Comparison of ENCODE assay signal across 10 cellular contexts in the genomic region with DNA sequence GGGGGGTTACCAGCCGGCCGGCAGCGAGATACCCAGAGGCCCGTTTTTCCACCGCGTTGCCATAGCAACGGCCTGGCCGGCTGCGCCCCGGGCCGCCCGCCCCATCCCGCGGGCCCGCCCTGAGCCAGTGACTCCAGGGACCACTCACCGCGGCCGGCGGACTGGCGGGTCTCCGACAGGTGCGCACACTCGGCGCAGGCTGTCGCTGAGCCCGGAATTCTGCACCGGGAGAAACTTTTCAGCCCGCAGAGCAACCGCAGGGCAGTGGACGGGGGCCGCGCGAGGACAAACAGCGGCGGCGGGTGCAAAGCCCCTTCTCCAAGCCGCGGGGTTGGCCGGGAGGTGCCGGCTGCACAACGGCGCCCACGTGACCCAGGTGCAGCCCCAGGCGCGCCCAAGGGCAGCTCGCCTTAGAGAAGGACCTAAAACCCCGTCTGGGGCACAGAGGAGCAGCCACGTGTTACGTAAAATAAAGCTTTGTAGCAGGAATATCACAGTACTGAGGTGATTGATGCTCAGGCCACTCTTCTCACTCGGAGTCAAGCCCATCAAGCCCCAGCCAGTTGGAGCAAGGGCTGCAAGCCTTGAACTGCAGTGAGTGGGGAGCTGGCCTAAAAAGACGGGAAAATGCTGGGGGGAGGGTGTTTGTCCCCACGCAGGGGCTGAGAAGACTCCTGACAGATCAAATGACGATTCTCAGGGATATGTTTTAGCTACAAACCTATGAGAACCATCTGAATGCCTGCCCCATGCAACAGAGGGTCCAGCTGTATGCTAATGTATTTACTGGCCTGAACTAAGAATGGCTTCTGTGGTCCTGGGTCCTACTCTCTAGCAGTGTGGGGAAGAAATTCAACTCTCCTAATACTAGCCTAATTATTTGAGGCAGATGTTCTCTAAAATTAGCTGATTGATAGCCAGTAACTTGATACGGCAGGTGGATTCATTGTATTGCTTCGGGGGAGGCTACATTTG. TPM values are rescaled to one million over a fixed set of nuclear protein-coding genes. Genes with fewer than 3 reads are reported as not detected.
DNase-seq lines count a peak whose midpoint lies in the region; ATAC-seq, FAIRE-seq and TF ChIP-seq lines count a peak whose summit lies in the region.
"Had no signal": no experiment of that assay in that cellular context is flagged by ENCODE, and none has a peak within 500 bp of the region (broad histone marks: within the 10 kb centered on the region; RNA-seq: fewer than 3 reads in every experiment).

Gene STK33 (minus strand): TSS at position 294 of the 975 bp plus-strand sequence. CDS start 119,323 bp downstream, outside the sequence.

- no peak within 1 kb of the TSS for H4K8ac ChIP-seq in H9 (replicated peaks; ENCODE audit: insufficient read length, low read depth, low read length)

- no peak within 1 kb of the TSS for H3K56ac ChIP-seq in H9 (ENCODE audit: insufficient read length, low read depth, low read length)

- no peak within 1 kb of the TSS for H2BK12ac ChIP-seq in H9 (ENCODE audit: insufficient read length, low read depth, low read length)

- dilution Hi-C loops in endothelial cell of umbilical vein (cut with MboI; ENCODE audit: extremely low pct_ligation_motif_present, low sequenced_read_pairs) = no loop called here

- H4K5ac ChIP-seq in H9 (ENCODE audit: insufficient read length, low read depth, low read length) = peak within 1 kb of the TSS; percentile 91

- FAIRE-seq in endothelial cell of umbilical vein (lab: Jason Lieb, UNC) = no peak
- FAIRE-seq: islet of Langerhans had no signal

- H2BK15ac ChIP-seq in H9 (ENCODE audit: low read depth, low read length) = no peak within 1 kb of the TSS

- no peak within 1 kb of the TSS for H2BK20ac ChIP-seq in H9 (ENCODE audit: low read depth, low read length, poor library complexity, severe bottlenecking)

- H3K9me3 Mint-ChIP-seq in H9 = no peaks in the 10 kb centered on the region
- no peaks in the 10 kb centered on the region for H3K9me3 Mint-ChIP-seq in T-cell

- no peaks in the 10 kb centered on the region; a peak in 1 of 7 replicates for H3K36me3 Mint-ChIP-seq in H9 (ENCODE audit: insufficient read depth in 1 of 3, low read depth in 3 of 3)
- H3K36me3 Mint-ChIP-seq in T-cell = no peaks in the 10 kb centered on the region

- no peaks in the 10 kb centered on the region for H3K79me1 ChIP-seq in H9 (ENCODE audit: insufficient read depth, low read depth, low read length, poor library complexity, severe bottlenecking)

- no peak within 1 kb of the TSS for H3K27ac ChIP-seq in H9 (ENCODE audit: insufficient read length, low read depth, low read length)
- peak within 1 kb of the TSS; percentile 37; the same call in 1 of the 2 replicates for H3K27ac ChIP-seq in MM.1S (ENCODE audit: low read length)
- no peak within 1 kb of the TSS for H3K27ac ChIP-seq in endothelial cell of umbilical vein (ENCODE audit: insufficient read depth, low read depth, low read length)
- H3K27ac ChIP-seq in thymus (ENCODE audit: low read depth) = no peak within 1 kb of the TSS
- H3K27ac ChIP-seq: 22Rv1 had no signal

- peak within 1 kb of the TSS; percentile 35 for H2AFZ ChIP-seq in H9 (ENCODE audit: low read length)
- peak within 1 kb of the TSS; percentile 94 for H2AFZ ChIP-seq in MM.1S (ENCODE audit: low read length)
- peak within 1 kb of the TSS; percentile 96 for H2AFZ ChIP-seq in endothelial cell of umbilical vein (ENCODE audit: low read depth, low read length)

- H3K4me3 ChIP-seq in MM.1S (ENCODE audit: low read length) (peak within 1 kb of the TSS; percentile 75), endothelial cell of umbilical vein (replicated peaks in 1 of 3; ENCODE audit: insufficient read depth in 1 of 3, low read depth in 1 of 3, low read length in 3 of 3) (peak within 1 kb of the TSS; percentile 5 to 59 (median 48)), mucosa of stomach (ENCODE audit: low read length) (peak within 1 kb of the TSS; percentile 64), thymus (ENCODE audit: low read length) (peak within 1 kb of the TSS; percentile 82)

- H3K9me1 ChIP-seq in endothelial cell of umbilical vein (replicated peaks; ENCODE audit: control insufficient read depth, extremely low read depth, insufficient read depth, low read length) = no peaks in the 10 kb centered on the region

- H3K79me2 ChIP-seq in H9 (ENCODE audit: insufficient read depth, low read length) (no peaks in the 10 kb centered on the region), MM.1S (ENCODE audit: low read length) (peaks cover 26% of the 10 kb centered on the region; the same call in 1 of the 2 replicates), endothelial cell of umbilical vein (ENCODE audit: control insufficient read depth, insufficient read depth, low read length) (no peaks in the 10 kb centered on the region)

- peaks cover 13% of the 10 kb centered on the region for H3K23me2 ChIP-seq in H9 (ENCODE audit: insufficient read length, low read depth, low read length, poor library complexity, severe bottlenecking)

- no CpG with 5 or more reads among the region's 55 CpGs for WGBS in H9 (ENCODE audit: extremely low coverage, insufficient read length, low lambda C conversion rate)
- WGBS in thymus = 5% methylated on average over 55 of the region's 55 CpGs

- no peak within 1 kb of the TSS for H2AK5ac ChIP-seq in H9 (ENCODE audit: insufficient read length, low read length)

- DNase-seq in DMS 273 (lab: John Stamatoyannopoulos, UW; ENCODE audit: unreplicated experiment) = peak; percentile 84
- no peak for DNase-seq in DMS 273 treated with DMSO at 0.1 percent for 48 hours (lab: John Stamatoyannopoulos, UW)
- DNase-seq in H9 = peak; percentile 86
- peak; percentile 91 for DNase-seq in MM.1S
- DNase-seq in T-cell = peak in 4 of 34 experiments; percentile 2 to 19 (median 3)
- no peak for DNase-seq in endothelial cell of umbilical vein (ENCODE audit: low read depth, low spot score)

- CTCF ChIA-PET in T-cell (lab: Charles Lee) = interaction anchor here in 1 of 2 donors (0.6 kb wide), 1 partner anchor 35 kb away, joined by 6 read pairs; no protein-coding TSS in a partner anchor
- CTCF ChIA-PET in endothelial cell of umbilical vein (lab: Charles Lee) = no interaction called here

- intact Hi-C loops in endothelial cell of umbilical vein (cut with micrococcal nuclease) = no loop called here

- no peaks in the 10 kb centered on the region; the same call in 1 of the 2 replicates for H3K4me1 ChIP-seq in H9 (ENCODE audit: insufficient read depth, low read length)
- peaks cover 18% of the 10 kb centered on the region for H3K4me1 ChIP-seq in MM.1S (ENCODE audit: low read length)
- H3K4me1 ChIP-seq in endothelial cell of umbilical vein (ENCODE audit: control insufficient read depth, extremely low read depth, insufficient read depth, low read length) = peaks cover 6% of the 10 kb centered on the region
- H3K4me1 ChIP-seq in mucosa of stomach (ENCODE audit: control insufficient read depth, insufficient read depth, low read length) = peaks cover 12% of the 10 kb centered on the region
- H3K4me1 ChIP-seq in thymus (ENCODE audit: control insufficient read depth, insufficient read depth, low read length) = peaks cover 4% of the 10 kb centered on the region

- BruUV-seq in endothelial cell of umbilical vein (replicated peaks; lab: Mats Ljungman, UMichigan) = no TSS peak

- no peak within 1 kb of the TSS for H3K23ac ChIP-seq in H9 (ENCODE audit: insufficient read length, low read depth, low read length)

- TF ChIP-seq POLR2A in endothelial cell of umbilical vein (IDR thresholded peaks at IDR 0.05; ENCODE audit: low read depth, low read length) = no peak

- H3K4me2 ChIP-seq in H9 (ENCODE audit: insufficient read depth, insufficient read length, low read length) (peak within 1 kb of the TSS; percentile 87), MM.1S (ENCODE audit: low read depth, low read length) (peak within 1 kb of the TSS; percentile 86), endothelial cell of umbilical vein (ENCODE audit: insufficient read depth, low read length) (peak within 1 kb of the TSS; percentile 70)

- H3K36me3 ChIP-seq in MM.1S (replicated peaks; ENCODE audit: insufficient read depth, low read length) (no peaks in the 10 kb centered on the region), endothelial cell of umbilical vein (ENCODE audit: control insufficient read depth in 2 of 2, extremely low read depth in 1 of 2, insufficient read depth in 2 of 2, low read length in 2 of 2) (no peaks in the 10 kb centered on the region), mucosa of stomach (ENCODE audit: control insufficient read depth, insufficient read depth, low read length) (no peaks in the 10 kb centered on the region), thymus (ENCODE audit: control insufficient read depth, insufficient read depth) (no peaks in the 10 kb centered on the region)

- H2BK120ac ChIP-seq in H9 (ENCODE audit: low read depth, low read length, poor library complexity, severe bottlenecking) = peak within 1 kb of the TSS; percentile 39

- H3K4me3 Mint-ChIP-seq in H9 (peak within 1 kb of the TSS; percentile 82 to 90), T-cell (peak within 1 kb of the TSS; percentile 60 to 76 (median 66))

- POLR2A ChIA-PET in T-cell (lab: Charles Lee) (no interaction called here), endothelial cell of umbilical vein (lab: Charles Lee) (no interaction called here)

- H3K4me1 Mint-ChIP-seq in H9 (peaks cover 22 to 25% of the 10 kb centered on the region in 2 experiments), T-cell (peaks cover 0 to 9% (median 9%) of the 10 kb centered on the region in 3 donors)

- peak within 1 kb of the TSS; percentile 98 for H3K18ac ChIP-seq in H9 (ENCODE audit: insufficient read length, low read depth, low read length)

- ATAC-seq in T-cell (replicated peaks in 1 of 4) = peak; percentile 29 to 70 (median 52)

- peak within 1 kb of the TSS; percentile 98 for H3K14ac ChIP-seq in H9 (ENCODE audit: insufficient read depth, low read length)

- H3K27ac Mint-ChIP-seq in H9 (peak within 1 kb of the TSS in 2 of 3 experiments; percentile 90 to 96; a peak in 4 of 7 replicates), T-cell (no peak within 1 kb of the TSS)

- no peak within 1 kb of the TSS for H2BK5ac ChIP-seq in H9 (ENCODE audit: insufficient read length, low read length)

- peaks cover 12% of the 10 kb centered on the region; the same call in 1 of the 2 replicates for H3F3A ChIP-seq in MM.1S (ENCODE audit: insufficient read depth, low read length)

- H3K27me3 Mint-ChIP-seq in H9 (ENCODE audit: low read depth) = no peaks in the 10 kb centered on the region; the same call in 1 of the 2 replicates
- peaks cover 56 to 60% of the 10 kb centered on the region in 2 donors for H3K27me3 Mint-ChIP-seq in T-cell

- H3K4ac ChIP-seq in H9 (ENCODE audit: low read depth, low read length) = peak within 1 kb of the TSS; percentile 20; the same call in 1 of the 2 replicates

- H3K9ac ChIP-seq in H9 (ENCODE audit: extremely low read depth, insufficient read length, low read length) (peak within 1 kb of the TSS; percentile 91), MM.1S (ENCODE audit: low read length) (peak within 1 kb of the TSS; percentile 84), endothelial cell of umbilical vein (replicated peaks; ENCODE audit: extremely low read depth, insufficient read depth, low read length) (no peak within 1 kb of the TSS), mucosa of stomach (ENCODE audit: low read length) (peak within 1 kb of the TSS; percentile 70)

- TF ChIP-seq CTCF in H9 (conservative IDR thresholded peaks at IDR 0.05) (no peak), MM.1S (IDR thresholded peaks at IDR 0.05; ENCODE audit: low read length) (no peak), endothelial cell of umbilical vein (IDR thresholded peaks at IDR 0.05; ENCODE audit: extremely low read depth in 1 of 2, insufficient read depth in 1 of 2, low read depth in 1 of 2, low read length in 2 of 2) (no peak)

- no peaks in the 10 kb centered on the region for H3K9me3 ChIP-seq in H9 (ENCODE audit: control insufficient read depth, low read depth, low read length)
- no peaks in the 10 kb centered on the region for H3K9me3 ChIP-seq in MM.1S (replicated peaks; ENCODE audit: insufficient read depth, low read length)
- no peaks in the 10 kb centered on the region for H3K9me3 ChIP-seq in endothelial cell of umbilical vein (replicated peaks; ENCODE audit: control insufficient read depth, insufficient read depth, low read length)
- H3K9me3 ChIP-seq in mucosa of stomach (ENCODE audit: control insufficient read depth, low read length) = no peaks in the 10 kb centered on the region
- H3K9me3 ChIP-seq in thymus (ENCODE audit: control insufficient read depth) = no peaks in the 10 kb centered on the region

- no peaks in the 10 kb centered on the region for H3K27me3 ChIP-seq in H9 (ENCODE audit: insufficient read depth, low read length)
- H3K27me3 ChIP-seq in MM.1S (replicated peaks; ENCODE audit: insufficient read depth, low read length) = no peaks in the 10 kb centered on the region
- H3K27me3 ChIP-seq in endothelial cell of umbilical vein (ENCODE audit: control insufficient read depth in 2 of 2, insufficient read depth in 2 of 2, low read length in 2 of 2) = peaks cover 29 to 34% of the 10 kb centered on the region in 2 experiments
- H3K27me3 ChIP-seq in mucosa of stomach (ENCODE audit: control insufficient read depth, insufficient read depth, low read length) = no peaks in the 10 kb centered on the region
- H3K27me3 ChIP-seq in thymus (ENCODE audit: control insufficient read depth, insufficient read depth) = no peaks in the 10 kb centered on the region

- no peaks in the 10 kb centered on the region for H4K20me1 ChIP-seq in H9 (ENCODE audit: control insufficient read depth, insufficient read depth, insufficient read length)
- H4K20me1 ChIP-seq in MM.1S (ENCODE audit: insufficient read depth, low read length) = no peaks in the 10 kb centered on the region
- no peaks in the 10 kb centered on the region for H4K20me1 ChIP-seq in endothelial cell of umbilical vein (replicated peaks; ENCODE audit: control insufficient read depth, extremely low read depth, insufficient read depth, low read length)

- peak within 1 kb of the TSS; percentile 82 for H3T11ph ChIP-seq in H9 (ENCODE audit: low read length)

- H3K9me2 ChIP-seq in MM.1S (replicated peaks; ENCODE audit: insufficient read depth, low read length) = no peaks in the 10 kb centered on the region

- peak within 1 kb of the TSS; percentile 77 for H4K91ac ChIP-seq in H9 (ENCODE audit: insufficient read length, low read depth, low read length)

RNA-seq across cellular contexts. Expression of gene STK33, which starts in this region (rescaled TPM):
- total RNA-seq in H9 (2021) = 16.4 and 19.5 TPM in 2 replicates
- total RNA-seq in T-cell = 1 to 10 TPM in 3 of 5 donors, under 1 TPM in 2; 0.30 to 1.5 (median 1.3) TPM
- total RNA-seq in endothelial cell of umbilical vein = 1.6 and 3.4 TPM in 2 replicates
- polyA plus RNA-seq in endothelial cell of umbilical vein = 0.63 and 1.1 TPM in 2 replicates
- 1.2 TPM in 2 replicates for polyA plus RNA-seq in endothelial cell of umbilical vein (2011; cell fraction: cytosol; rRNA removed)
- polyA plus RNA-seq in endothelial cell of umbilical vein (2011; cell fraction: nucleus; rRNA removed) = 5.0 and 5.1 TPM in 2 replicates
- 0.21 and 0.50 TPM in 2 replicates for polyA plus RNA-seq in endothelial cell of umbilical vein (2012)
- 0.63 and 0.70 TPM in 2 replicates for polyA minus RNA-seq in endothelial cell of umbilical vein
- 2.2 TPM for polyA minus RNA-seq in endothelial cell of umbilical vein (2011; cell fraction: cytosol; rRNA and poly(A)+ RNA removed)
- 1.7 and 2.4 TPM in 2 replicates for polyA minus RNA-seq in endothelial cell of umbilical vein (2011; cell fraction: nucleus; rRNA and poly(A)+ RNA removed)
- polyA plus RNA-seq in thymus = 13.3 TPM

Comparison
In these comparisons a context has a peak if more than half of its experiments do, and no peak if none do; other contexts are left out.
1. DNase-seq: peak in DMS 273 (single experiment), H9 (single experiment) and MM.1S (single experiment); none in DMS 273 treated with DMSO at 0.1 percent for 48 hours (single experiment) and endothelial cell of umbilical vein (single experiment).
2. H2AFZ ChIP-seq: peak in every context shown above with its lines; median percentile 96 in endothelial cell of umbilical vein; 94 in MM.1S; 35 in H9.
3. H3K27ac Mint-ChIP-seq: peak in H9 (2 of 3); none in T-cell (0 of 2).
4. Peak in every context shown above with its lines, with median percentiles within 50 percentile points of each other: H3K4me2 ChIP-seq and H3K4me3 ChIP-seq.